8 cellular contexts compared by ENCODE assay signal in genomic region chr15:40857601-40858351, GRCh38.
DNase-seq lines count a peak whose midpoint lies in the region; ATAC-seq and TF ChIP-seq lines count a peak whose summit lies in the region.

No MANE protein-coding gene starts in this region.

- ATAC-seq in HG03095 (IDR thresholded peaks at IDR 0.05; ENCODE audit: unreplicated experiment) (peak; percentile 69), GM18870 (IDR thresholded peaks at IDR 0.05; ENCODE audit: unreplicated experiment) (no peak)

- peaks cover 24 to 49% of the 10 kb centered on the region in 2 donors for H3K36me3 ChIP-seq in duodenal mucosa (ENCODE audit: control insufficient read depth in 1 of 2, insufficient read depth in 2 of 2, low read length in 2 of 2)

- no peak for DNase-seq in GM12864 (ENCODE audit: low read depth)
- peak; percentile 56 for DNase-seq in NCI-H748 (lab: John Stamatoyannopoulos, UW; ENCODE audit: unreplicated experiment)
- DNase-seq in activated CD4-positive, alpha-beta T cell treated with anti-CD3 and anti-CD28 coated beads, Interleukin-2, amount 50 U/mL, for 48 hours: peak; percentile 85 to 88
- DNase-seq in medulla oblongata (ENCODE audit: extremely low spot score): peak; percentile 64
- DNase-seq in stimulated activated CD8-positive, alpha-beta memory T cell treated with anti-CD3 and anti-CD28 coated beads, Interleukin-15, amount 100 ng/mL, for 1 hour (ENCODE audit: low read depth): peak; percentile 76

- H3K4me3 ChIP-seq in GM12864 (ENCODE audit: low read depth, low read length) (no peak overlapping the region), duodenal mucosa (ENCODE audit: low read depth in 1 of 2, low read length in 2 of 2) (no peak overlapping the region)

- peak; percentile 98 for TF ChIP-seq CTCF in GM12864 (IDR thresholded peaks at IDR 0.05; ENCODE audit: low read depth, low read length, missing control alignments)

- H3K27me3 ChIP-seq in duodenal mucosa (ENCODE audit: control insufficient read depth in 1 of 2, insufficient read depth in 2 of 2, low read length in 2 of 2): no peaks in the 10 kb centered on the region

- H3K27ac ChIP-seq in duodenal mucosa (ENCODE audit: low read depth, low read length): peak overlapping the region; percentile 24

- H3K4me1 ChIP-seq in duodenal mucosa (ENCODE audit: control insufficient read depth in 1 of 2, insufficient read depth in 2 of 2, low read length in 2 of 2): peaks cover 32 to 33% of the 10 kb centered on the region in 2 donors

- peak overlapping the region in 1 of 2 donors; percentile 6 for H3K9ac ChIP-seq in duodenal mucosa (ENCODE audit: low read depth in 1 of 2, low read length in 2 of 2)

- H3K9me3 ChIP-seq in duodenal mucosa (ENCODE audit: control insufficient read depth in 1 of 2, low read length in 2 of 2): no peaks in the 10 kb centered on the region
